Comparison of ENCODE assay signal across 1 cellular context in the genomic region with DNA sequence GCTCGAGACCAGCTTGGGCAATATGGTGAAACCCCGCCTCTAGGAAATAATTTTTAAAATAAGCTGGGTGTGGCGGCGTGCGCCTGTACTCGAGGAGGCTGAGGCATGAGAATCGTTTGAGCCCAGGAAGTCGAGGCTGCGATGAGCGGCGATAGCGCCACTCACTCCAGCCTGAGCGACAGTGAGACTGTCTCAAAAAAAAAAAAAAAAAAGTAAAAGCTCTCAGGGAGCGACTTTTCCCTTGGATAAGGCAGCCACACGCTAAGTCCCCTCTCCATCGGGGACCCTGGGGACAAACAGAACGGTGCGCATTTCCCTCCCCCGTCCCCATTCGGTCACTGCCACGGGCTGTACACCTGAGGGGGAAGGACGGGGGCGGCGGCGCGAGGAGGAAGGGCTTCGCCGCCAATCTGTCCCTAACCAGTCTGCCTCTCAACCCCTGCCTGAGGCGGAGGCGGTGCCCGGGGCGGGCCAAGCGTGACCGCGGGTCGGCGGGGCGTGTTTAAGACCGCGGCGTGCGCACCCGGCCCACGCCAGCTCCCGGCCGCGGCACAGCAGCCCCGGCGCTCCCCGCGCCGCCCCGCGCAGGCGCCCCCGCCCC.
A peak's percentile ranks its signal among the peaks of the same experiment; 100 is the strongest.
TF ChIP-seq lines count a peak whose summit lies in the region.

A gene (plus strand): TSS at position 531 of the 601 bp plus-strand sequence. CDS start 107 bp downstream, outside the sequence.

TF ChIP-seq in K562, 482 proteins besides CTCF, POLR2A, EP300 and RAD21 (continued from another document and continues in another):
- TF ChIP-seq, protein P1, sequence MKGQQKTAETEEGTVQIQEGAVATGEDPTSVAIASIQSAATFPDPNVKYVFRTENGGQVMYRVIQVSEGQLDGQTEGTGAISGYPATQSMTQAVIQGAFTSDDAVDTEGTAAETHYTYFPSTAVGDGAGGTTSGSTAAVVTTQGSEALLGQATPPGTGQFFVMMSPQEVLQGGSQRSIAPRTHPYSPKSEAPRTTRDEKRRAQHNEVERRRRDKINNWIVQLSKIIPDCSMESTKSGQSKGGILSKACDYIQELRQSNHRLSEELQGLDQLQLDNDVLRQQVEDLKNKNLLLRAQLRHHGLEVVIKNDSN (CRISPR knock-in tag; IDR thresholded peaks at IDR 0.05), result 0 out of 2 replicates have a peak, but pooled peaks have one; percentile 24
- TF ChIP-seq CBX8 (IDR thresholded peaks at IDR 0.05; ENCODE audit: borderline replicate concordance, extremely low read depth, low read depth, low read length, poor library complexity, severe bottlenecking) (no peak), ZKSCAN8 (CRISPR knock-in tag; IDR thresholded peaks at IDR 0.05) (no peak), WHSC1 (IDR thresholded peaks at IDR 0.05; ENCODE audit: low read length) (no peak), TOE1 (IDR thresholded peaks at IDR 0.05; ENCODE audit: borderline replicate concordance) (no peak), TOE1 (CRISPR knock-in tag; IDR thresholded peaks at IDR 0.05; ENCODE audit: borderline replicate concordance, low read depth) (no peak), SMARCC2 (IDR thresholded peaks at IDR 0.05; ENCODE audit: low read depth) (no peak), ADNP (tag; IDR thresholded peaks at IDR 0.05) (no peak), KDM4B (IDR thresholded peaks at IDR 0.05; ENCODE audit: borderline replicate concordance in 2 of 2, low read depth in 1 of 2) (peak in 1 of 2 experiments; percentile 28; a peak in 1 of 4 replicates), HDAC2 (IDR thresholded peaks at IDR 0.05) (peak; percentile 78; the same call in 1 of the 2 replicates), NR2C2 (CRISPR knock-in tag; IDR thresholded peaks at IDR 0.05) (no peak), NR2C2 (tag; IDR thresholded peaks at IDR 0.05) (peak; percentile 71), ZNF780A (CRISPR knock-in tag; IDR thresholded peaks at IDR 0.05) (no peak), NUFIP1 (IDR thresholded peaks at IDR 0.05; ENCODE audit: partially characterized antibody) (no peak), NFIC (IDR thresholded peaks at IDR 0.05) (no peak; the same call in none of the 2 replicates), ZNF695 (CRISPR knock-in tag; IDR thresholded peaks at IDR 0.05) (no peak), FOXK2 (conservative IDR thresholded peaks at IDR 0.05 in 1 of 2, IDR thresholded peaks at IDR 0.05 in 1 of 2; ENCODE audit: low read depth in 2 of 2) (no peak)
- TF ChIP-seq, protein P2, sequence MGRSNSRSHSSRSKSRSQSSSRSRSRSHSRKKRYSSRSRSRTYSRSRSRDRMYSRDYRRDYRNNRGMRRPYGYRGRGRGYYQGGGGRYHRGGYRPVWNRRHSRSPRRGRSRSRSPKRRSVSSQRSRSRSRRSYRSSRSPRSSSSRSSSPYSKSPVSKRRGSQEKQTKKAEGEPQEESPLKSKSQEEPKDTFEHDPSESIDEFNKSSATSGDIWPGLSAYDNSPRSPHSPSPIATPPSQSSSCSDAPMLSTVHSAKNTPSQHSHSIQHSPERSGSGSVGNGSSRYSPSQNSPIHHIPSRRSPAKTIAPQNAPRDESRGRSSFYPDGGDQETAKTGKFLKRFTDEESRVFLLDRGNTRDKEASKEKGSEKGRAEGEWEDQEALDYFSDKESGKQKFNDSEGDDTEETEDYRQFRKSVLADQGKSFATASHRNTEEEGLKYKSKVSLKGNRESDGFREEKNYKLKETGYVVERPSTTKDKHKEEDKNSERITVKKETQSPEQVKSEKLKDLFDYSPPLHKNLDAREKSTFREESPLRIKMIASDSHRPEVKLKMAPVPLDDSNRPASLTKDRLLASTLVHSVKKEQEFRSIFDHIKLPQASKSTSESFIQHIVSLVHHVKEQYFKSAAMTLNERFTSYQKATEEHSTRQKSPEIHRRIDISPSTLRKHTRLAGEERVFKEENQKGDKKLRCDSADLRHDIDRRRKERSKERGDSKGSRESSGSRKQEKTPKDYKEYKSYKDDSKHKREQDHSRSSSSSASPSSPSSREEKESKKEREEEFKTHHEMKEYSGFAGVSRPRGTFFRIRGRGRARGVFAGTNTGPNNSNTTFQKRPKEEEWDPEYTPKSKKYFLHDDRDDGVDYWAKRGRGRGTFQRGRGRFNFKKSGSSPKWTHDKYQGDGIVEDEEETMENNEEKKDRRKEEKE (IDR thresholded peaks at IDR 0.05; ENCODE audit: borderline replicate concordance in 1 of 2, control insufficient read depth in 1 of 2, low read depth in 2 of 2, low read length in 1 of 2), result no peak
- TF ChIP-seq, protein P3, sequence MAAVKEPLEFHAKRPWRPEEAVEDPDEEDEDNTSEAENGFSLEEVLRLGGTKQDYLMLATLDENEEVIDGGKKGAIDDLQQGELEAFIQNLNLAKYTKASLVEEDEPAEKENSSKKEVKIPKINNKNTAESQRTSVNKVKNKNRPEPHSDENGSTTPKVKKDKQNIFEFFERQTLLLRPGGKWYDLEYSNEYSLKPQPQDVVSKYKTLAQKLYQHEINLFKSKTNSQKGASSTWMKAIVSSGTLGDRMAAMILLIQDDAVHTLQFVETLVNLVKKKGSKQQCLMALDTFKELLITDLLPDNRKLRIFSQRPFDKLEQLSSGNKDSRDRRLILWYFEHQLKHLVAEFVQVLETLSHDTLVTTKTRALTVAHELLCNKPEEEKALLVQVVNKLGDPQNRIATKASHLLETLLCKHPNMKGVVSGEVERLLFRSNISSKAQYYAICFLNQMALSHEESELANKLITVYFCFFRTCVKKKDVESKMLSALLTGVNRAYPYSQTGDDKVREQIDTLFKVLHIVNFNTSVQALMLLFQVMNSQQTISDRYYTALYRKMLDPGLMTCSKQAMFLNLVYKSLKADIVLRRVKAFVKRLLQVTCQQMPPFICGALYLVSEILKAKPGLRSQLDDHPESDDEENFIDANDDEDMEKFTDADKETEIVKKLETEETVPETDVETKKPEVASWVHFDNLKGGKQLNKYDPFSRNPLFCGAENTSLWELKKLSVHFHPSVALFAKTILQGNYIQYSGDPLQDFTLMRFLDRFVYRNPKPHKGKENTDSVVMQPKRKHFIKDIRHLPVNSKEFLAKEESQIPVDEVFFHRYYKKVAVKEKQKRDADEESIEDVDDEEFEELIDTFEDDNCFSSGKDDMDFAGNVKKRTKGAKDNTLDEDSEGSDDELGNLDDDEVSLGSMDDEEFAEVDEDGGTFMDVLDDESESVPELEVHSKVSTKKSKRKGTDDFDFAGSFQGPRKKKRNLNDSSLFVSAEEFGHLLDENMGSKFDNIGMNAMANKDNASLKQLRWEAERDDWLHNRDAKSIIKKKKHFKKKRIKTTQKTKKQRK (IDR thresholded peaks at IDR 0.05; ENCODE audit: borderline replicate concordance, low read depth, low read length), result no peak
- TF ChIP-seq, protein P4, sequence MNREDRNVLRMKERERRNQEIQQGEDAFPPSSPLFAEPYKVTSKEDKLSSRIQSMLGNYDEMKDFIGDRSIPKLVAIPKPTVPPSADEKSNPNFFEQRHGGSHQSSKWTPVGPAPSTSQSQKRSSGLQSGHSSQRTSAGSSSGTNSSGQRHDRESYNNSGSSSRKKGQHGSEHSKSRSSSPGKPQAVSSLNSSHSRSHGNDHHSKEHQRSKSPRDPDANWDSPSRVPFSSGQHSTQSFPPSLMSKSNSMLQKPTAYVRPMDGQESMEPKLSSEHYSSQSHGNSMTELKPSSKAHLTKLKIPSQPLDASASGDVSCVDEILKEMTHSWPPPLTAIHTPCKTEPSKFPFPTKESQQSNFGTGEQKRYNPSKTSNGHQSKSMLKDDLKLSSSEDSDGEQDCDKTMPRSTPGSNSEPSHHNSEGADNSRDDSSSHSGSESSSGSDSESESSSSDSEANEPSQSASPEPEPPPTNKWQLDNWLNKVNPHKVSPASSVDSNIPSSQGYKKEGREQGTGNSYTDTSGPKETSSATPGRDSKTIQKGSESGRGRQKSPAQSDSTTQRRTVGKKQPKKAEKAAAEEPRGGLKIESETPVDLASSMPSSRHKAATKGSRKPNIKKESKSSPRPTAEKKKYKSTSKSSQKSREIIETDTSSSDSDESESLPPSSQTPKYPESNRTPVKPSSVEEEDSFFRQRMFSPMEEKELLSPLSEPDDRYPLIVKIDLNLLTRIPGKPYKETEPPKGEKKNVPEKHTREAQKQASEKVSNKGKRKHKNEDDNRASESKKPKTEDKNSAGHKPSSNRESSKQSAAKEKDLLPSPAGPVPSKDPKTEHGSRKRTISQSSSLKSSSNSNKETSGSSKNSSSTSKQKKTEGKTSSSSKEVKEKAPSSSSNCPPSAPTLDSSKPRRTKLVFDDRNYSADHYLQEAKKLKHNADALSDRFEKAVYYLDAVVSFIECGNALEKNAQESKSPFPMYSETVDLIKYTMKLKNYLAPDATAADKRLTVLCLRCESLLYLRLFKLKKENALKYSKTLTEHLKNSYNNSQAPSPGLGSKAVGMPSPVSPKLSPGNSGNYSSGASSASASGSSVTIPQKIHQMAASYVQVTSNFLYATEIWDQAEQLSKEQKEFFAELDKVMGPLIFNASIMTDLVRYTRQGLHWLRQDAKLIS (CRISPR knock-in tag; IDR thresholded peaks at IDR 0.05), result no peak
- TF ChIP-seq, protein P5, sequence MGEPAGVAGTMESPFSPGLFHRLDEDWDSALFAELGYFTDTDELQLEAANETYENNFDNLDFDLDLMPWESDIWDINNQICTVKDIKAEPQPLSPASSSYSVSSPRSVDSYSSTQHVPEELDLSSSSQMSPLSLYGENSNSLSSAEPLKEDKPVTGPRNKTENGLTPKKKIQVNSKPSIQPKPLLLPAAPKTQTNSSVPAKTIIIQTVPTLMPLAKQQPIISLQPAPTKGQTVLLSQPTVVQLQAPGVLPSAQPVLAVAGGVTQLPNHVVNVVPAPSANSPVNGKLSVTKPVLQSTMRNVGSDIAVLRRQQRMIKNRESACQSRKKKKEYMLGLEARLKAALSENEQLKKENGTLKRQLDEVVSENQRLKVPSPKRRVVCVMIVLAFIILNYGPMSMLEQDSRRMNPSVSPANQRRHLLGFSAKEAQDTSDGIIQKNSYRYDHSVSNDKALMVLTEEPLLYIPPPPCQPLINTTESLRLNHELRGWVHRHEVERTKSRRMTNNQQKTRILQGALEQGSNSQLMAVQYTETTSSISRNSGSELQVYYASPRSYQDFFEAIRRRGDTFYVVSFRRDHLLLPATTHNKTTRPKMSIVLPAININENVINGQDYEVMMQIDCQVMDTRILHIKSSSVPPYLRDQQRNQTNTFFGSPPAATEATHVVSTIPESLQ (CRISPR knock-in tag; IDR thresholded peaks at IDR 0.05), result no peak
- TF ChIP-seq, protein P6, sequence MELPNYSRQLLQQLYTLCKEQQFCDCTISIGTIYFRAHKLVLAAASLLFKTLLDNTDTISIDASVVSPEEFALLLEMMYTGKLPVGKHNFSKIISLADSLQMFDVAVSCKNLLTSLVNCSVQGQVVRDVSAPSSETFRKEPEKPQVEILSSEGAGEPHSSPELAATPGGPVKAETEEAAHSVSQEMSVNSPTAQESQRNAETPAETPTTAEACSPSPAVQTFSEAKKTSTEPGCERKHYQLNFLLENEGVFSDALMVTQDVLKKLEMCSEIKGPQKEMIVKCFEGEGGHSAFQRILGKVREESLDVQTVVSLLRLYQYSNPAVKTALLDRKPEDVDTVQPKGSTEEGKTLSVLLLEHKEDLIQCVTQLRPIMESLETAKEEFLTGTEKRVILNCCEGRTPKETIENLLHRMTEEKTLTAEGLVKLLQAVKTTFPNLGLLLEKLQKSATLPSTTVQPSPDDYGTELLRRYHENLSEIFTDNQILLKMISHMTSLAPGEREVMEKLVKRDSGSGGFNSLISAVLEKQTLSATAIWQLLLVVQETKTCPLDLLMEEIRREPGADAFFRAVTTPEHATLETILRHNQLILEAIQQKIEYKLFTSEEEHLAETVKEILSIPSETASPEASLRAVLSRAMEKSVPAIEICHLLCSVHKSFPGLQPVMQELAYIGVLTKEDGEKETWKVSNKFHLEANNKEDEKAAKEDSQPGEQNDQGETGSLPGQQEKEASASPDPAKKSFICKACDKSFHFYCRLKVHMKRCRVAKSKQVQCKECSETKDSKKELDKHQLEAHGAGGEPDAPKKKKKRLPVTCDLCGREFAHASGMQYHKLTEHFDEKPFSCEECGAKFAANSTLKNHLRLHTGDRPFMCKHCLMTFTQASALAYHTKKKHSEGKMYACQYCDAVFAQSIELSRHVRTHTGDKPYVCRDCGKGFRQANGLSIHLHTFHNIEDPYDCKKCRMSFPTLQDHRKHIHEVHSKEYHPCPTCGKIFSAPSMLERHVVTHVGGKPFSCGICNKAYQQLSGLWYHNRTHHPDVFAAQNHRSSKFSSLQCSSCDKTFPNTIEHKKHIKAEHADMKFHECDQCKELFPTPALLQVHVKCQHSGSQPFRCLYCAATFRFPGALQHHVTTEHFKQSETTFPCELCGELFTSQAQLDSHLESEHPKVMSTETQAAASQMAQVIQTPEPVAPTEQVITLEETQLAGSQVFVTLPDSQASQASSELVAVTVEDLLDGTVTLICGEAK (IDR thresholded peaks at IDR 0.05), result peak; percentile 42; the same call in 1 of the 2 replicates
- TF ChIP-seq, protein P6 (CRISPR knock-in tag; IDR thresholded peaks at IDR 0.05), result no peak
- TF ChIP-seq, protein P7, sequence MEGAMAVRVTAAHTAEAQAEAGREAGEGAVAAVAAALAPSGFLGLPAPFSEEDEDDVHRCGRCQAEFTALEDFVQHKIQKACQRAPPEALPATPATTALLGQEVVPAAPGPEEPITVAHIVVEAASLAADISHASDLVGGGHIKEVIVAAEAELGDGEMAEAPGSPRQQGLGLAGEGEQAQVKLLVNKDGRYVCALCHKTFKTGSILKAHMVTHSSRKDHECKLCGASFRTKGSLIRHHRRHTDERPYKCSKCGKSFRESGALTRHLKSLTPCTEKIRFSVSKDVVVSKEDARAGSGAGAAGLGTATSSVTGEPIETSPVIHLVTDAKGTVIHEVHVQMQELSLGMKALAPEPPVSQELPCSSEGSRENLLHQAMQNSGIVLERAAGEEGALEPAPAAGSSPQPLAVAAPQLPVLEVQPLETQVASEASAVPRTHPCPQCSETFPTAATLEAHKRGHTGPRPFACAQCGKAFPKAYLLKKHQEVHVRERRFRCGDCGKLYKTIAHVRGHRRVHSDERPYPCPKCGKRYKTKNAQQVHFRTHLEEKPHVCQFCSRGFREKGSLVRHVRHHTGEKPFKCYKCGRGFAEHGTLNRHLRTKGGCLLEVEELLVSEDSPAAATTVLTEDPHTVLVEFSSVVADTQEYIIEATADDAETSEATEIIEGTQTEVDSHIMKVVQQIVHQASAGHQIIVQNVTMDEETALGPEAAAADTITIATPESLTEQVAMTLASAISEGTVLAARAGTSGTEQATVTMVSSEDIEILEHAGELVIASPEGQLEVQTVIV (CRISPR knock-in tag; IDR thresholded peaks at IDR 0.05; ENCODE audit: borderline replicate concordance), result no peak
